ENCODE assay signal across 9 cellular contexts in genomic region chr10:75234683-75235374, GRCh38. TPM values are rescaled to one million over a fixed set of nuclear protein-coding genes. Genes with fewer than 3 reads are reported as not detected.
A peak's percentile ranks its signal among the peaks of the same experiment; 100 is the strongest.
DNase-seq lines count a peak whose midpoint lies in the region; ATAC-seq, FAIRE-seq and TF ChIP-seq lines count a peak whose summit lies in the region.
"Had no signal": no experiment of that assay in that cellular context is flagged by ENCODE, and none has a peak within 500 bp of the region (broad histone marks: within the 10 kb centered on the region; RNA-seq: fewer than 3 reads in every experiment).

No MANE protein-coding gene starts in this region.

- intact Hi-C loops in natural killer cell (cut with micrococcal nuclease) = loop anchor here (1.0 to 5.0 kb wide), 3 partner anchors 25 to 213 kb away; partner anchors contain the start of genes SAMD8 and VDAC2

- peak overlapping the region; percentile 62 for H3K4me3 ChIP-seq in epithelial cell of esophagus (ENCODE audit: low read length)

- TF ChIP-seq CTCF in VCaP (conservative IDR thresholded peaks at IDR 0.05) (0 out of 2 replicates have a peak, but pooled peaks have one; percentile 10), epithelial cell of esophagus (IDR thresholded peaks at IDR 0.05; ENCODE audit: insufficient read depth, low read depth, low read length, missing control alignments) (no peak), natural killer cell (IDR thresholded peaks at IDR 0.05) (no peak)

- POLR2A ChIA-PET in activated CD4-positive, alpha-beta T cell treated with anti-CD3 and anti-CD28 coated beads, Interleukin-2, amount 10 ng/mL, durations not matched to agents 7 days and 5 days (lab: Charles Lee) = no interaction called here

- H3K9me3 Mint-ChIP-seq in activated CD4-positive, alpha-beta T cell treated with anti-CD3 and anti-CD28 coated beads, Interleukin-2, amount 10 ng/mL, durations not matched to agents 7 days and 5 days = no peaks in the 10 kb centered on the region
- H3K9me3 Mint-ChIP-seq in natural killer cell = no peaks in the 10 kb centered on the region

- FAIRE-seq in GM19239 (lab: Jason Lieb, UNC) = no peak
- FAIRE-seq: frontal cortex had no signal

- H3K27me3 Mint-ChIP-seq in activated CD4-positive, alpha-beta T cell treated with anti-CD3 and anti-CD28 coated beads, Interleukin-2, amount 10 ng/mL, durations not matched to agents 7 days and 5 days = no peaks in the 10 kb centered on the region
- no peaks in the 10 kb centered on the region for H3K27me3 Mint-ChIP-seq in natural killer cell (ENCODE audit: low read depth in 2 of 2)

- ATAC-seq in HG03066 (IDR thresholded peaks at IDR 0.05; ENCODE audit: low read depth, unreplicated experiment) = peak; percentile 2
- peak in 2 of 3 donors; percentile 0 to 1 for ATAC-seq in natural killer cell

- no peak for DNase-seq in activated CD4-positive, alpha-beta T cell treated with anti-CD3 and anti-CD28 coated beads, Interleukin-2, amount 10 ng/mL, durations not matched to agents 7 days and 5 days
- DNase-seq in activated CD4-positive, alpha-beta T cell treated with anti-CD3 and anti-CD28 coated beads, Interleukin-2, amount 50 U/mL, for 1 hour = no peak
- DNase-seq in epithelial cell of esophagus (ENCODE audit: low read depth) (no peak), natural killer cell (no peak), GM19239 (ENCODE audit: insufficient read length, low spot score) (no peak), GM03348 (ENCODE audit: low spot score) (no peak)

- peak overlapping the region; percentile 78 for H3K4me3 Mint-ChIP-seq in activated CD4-positive, alpha-beta T cell treated with anti-CD3 and anti-CD28 coated beads, Interleukin-2, amount 10 ng/mL, durations not matched to agents 7 days and 5 days
- peak overlapping the region; percentile 84 for H3K4me3 Mint-ChIP-seq in natural killer cell

- H3K4me1 Mint-ChIP-seq in activated CD4-positive, alpha-beta T cell treated with anti-CD3 and anti-CD28 coated beads, Interleukin-2, amount 10 ng/mL, durations not matched to agents 7 days and 5 days = peaks cover 35% of the 10 kb centered on the region
- H3K4me1 Mint-ChIP-seq in natural killer cell = peaks cover 13 to 19% of the 10 kb centered on the region in 2 donors

- H3K27ac Mint-ChIP-seq in activated CD4-positive, alpha-beta T cell treated with anti-CD3 and anti-CD28 coated beads, Interleukin-2, amount 10 ng/mL, durations not matched to agents 7 days and 5 days = peak overlapping the region; percentile 92
- H3K27ac Mint-ChIP-seq in natural killer cell = peak overlapping the region; percentile 86 to 94

- H3K36me3 Mint-ChIP-seq in activated CD4-positive, alpha-beta T cell treated with anti-CD3 and anti-CD28 coated beads, Interleukin-2, amount 10 ng/mL, durations not matched to agents 7 days and 5 days (ENCODE audit: low read depth) = peaks cover 30% of the 10 kb centered on the region
- H3K36me3 Mint-ChIP-seq in natural killer cell = peaks cover 6% of the 10 kb centered on the region

- peak overlapping the region; percentile 90 for H3K27ac ChIP-seq in VCaP

- CTCF ChIA-PET in activated CD4-positive, alpha-beta T cell treated with anti-CD3 and anti-CD28 coated beads, Interleukin-2, amount 10 ng/mL, durations not matched to agents 7 days and 5 days (lab: Charles Lee) = interaction anchor here (0.8 to 5.5 kb wide), 21 partner anchors 11 to 1349 kb away, joined by 3 to 55 read pairs (median 7); partner anchors contain the start of genes SAMD8 and VDAC2

RNA-seq across cellular contexts. Expression of gene COMTD1, which starts 0.9 kb away (rescaled TPM):
- 10 to 100 TPM; 27.3 to 44.7 TPM for total RNA-seq in activated CD4-positive, alpha-beta T cell treated with anti-CD3 and anti-CD28 coated beads, Interleukin-2, amount 10 ng/mL, durations not matched to agents 7 days and 5 days
- 10 to 100 TPM; 19.9 to 25.1 (median 20.1) TPM for total RNA-seq in natural killer cell

RNA-seq across cellular contexts. Expression of gene VDAC2, which starts 24.2 kb away (rescaled TPM):
- total RNA-seq in activated CD4-positive, alpha-beta T cell treated with anti-CD3 and anti-CD28 coated beads, Interleukin-2, amount 10 ng/mL, durations not matched to agents 7 days and 5 days = 100 to 1,000 TPM in 1 of 2 experiments, 10 to 100 TPM in 1; 98.6 to 122 TPM
- 100 to 1,000 TPM; 110 to 124 (median 117) TPM for total RNA-seq in natural killer cell
